13 cellular contexts compared by ENCODE assay signal in the genomic region with DNA sequence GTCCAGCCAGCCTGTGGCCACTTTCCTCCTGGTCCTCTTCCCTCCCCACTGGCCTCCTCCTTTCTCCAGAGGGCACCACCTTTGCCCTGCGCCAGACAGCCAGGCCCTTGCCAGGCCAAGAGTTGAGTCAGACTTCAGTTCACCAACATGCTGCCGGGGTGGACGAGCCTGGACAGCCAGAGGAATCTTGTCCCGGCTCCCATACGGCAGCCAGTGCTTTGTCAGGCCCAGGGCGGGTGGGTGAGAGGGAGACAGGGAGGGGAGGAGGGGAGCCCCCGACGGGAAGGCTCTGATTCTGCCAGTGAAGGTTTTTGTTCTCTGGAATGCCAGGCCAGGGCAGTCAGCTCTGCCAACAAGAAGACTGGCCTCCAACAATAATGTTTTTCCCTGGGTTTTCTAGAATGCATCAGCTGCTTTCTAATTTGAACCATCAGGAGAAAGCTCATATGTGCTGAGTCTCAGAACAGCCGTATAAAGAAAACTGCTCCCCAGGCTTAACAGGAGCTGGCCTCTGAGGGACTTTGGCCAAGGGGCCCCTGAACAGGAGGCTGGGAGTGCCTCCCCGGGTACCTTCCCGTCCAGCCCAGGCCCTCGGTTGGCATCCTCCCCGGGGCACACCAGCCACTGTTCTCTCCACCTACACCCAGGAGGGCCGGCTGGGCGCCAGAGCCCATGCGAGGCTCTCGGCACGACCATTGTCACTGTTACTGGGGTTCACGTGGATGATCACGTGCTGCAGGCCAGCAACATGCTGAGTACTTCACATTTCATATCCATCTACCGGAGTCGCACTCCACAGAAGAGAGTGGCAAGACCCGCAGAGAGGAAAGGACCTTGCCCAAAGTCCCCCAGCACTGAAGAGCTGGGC. TPM values are rescaled to one million over a fixed set of nuclear protein-coding genes. Genes with fewer than 3 reads are reported as not detected.
DNase-seq lines count a peak whose midpoint lies in the region; TF ChIP-seq lines count a peak whose summit lies in the region.
"Had no signal": no experiment of that assay in that cellular context is flagged by ENCODE, and none has a peak within 500 bp of the region (broad histone marks: within the 10 kb centered on the region; RNA-seq: fewer than 3 reads in every experiment).

No MANE protein-coding gene starts in this region.

- H3K9ac ChIP-seq in skeletal muscle satellite cell (ENCODE audit: low read depth, low read length) = peak overlapping the region; percentile 60

- WGBS in spleen, 5 donors = 88 to 94% (median 91%) methylated on average over 14 to 23 of the region's 23 CpGs

- intact Hi-C loops in spleen (cut with DNase I; ENCODE audit: low total_unique reads) = no loop called here

- TF ChIP-seq POLR2A in spleen (IDR thresholded peaks at IDR 0.05) = no peak

- H3K4me1 ChIP-seq in skeletal muscle satellite cell (ENCODE audit: control insufficient read depth, insufficient read depth, low read length) (peaks cover 20% of the 10 kb centered on the region), spleen (peaks cover 11 to 57% (median 38%) of the 10 kb centered on the region in 6 donors)

- H3K4me2 ChIP-seq in skeletal muscle satellite cell (ENCODE audit: low read length) = peak overlapping the region; percentile 31

- H3K36me3 ChIP-seq in skeletal muscle satellite cell (ENCODE audit: insufficient read depth, low read length) = no peaks in the 10 kb centered on the region
- no peaks in the 10 kb centered on the region for H3K36me3 ChIP-seq in spleen
- H3K36me3 ChIP-seq: stomach had no signal

- H3K9me3 ChIP-seq in skeletal muscle satellite cell (replicated peaks; ENCODE audit: low read length) (no peaks in the 10 kb centered on the region), spleen (no peaks in the 10 kb centered on the region)
- H3K9me3 ChIP-seq: stomach had no signal

- H3K4me3 ChIP-seq in skeletal muscle satellite cell (ENCODE audit: low read length) = no peak overlapping the region
- H3K4me3 ChIP-seq in spleen = no peak overlapping the region
- H3K4me3 ChIP-seq: stomach had no signal

- DNase-seq in EH (ENCODE audit: low read depth) (peak; percentile 30), RPMI7951 (ENCODE audit: low read depth) (peak; percentile 46), fibroblast of peridontal ligament (ENCODE audit: extremely low read depth) (peak; percentile 82), spleen (no peak), iPS-NIHi7 (ENCODE audit: extremely low spot score) (no peak), NCI-H2081 treated with DMSO at 0.1 percent for 48 hours (lab: John Stamatoyannopoulos, UW) (no peak)
- DNase-seq: HCEC 1CT, NCI-H146, stomach had no signal

- H3K27me3 ChIP-seq in skeletal muscle satellite cell (ENCODE audit: control insufficient read depth, insufficient read depth, low read length) = no peaks in the 10 kb centered on the region
- H3K27me3 ChIP-seq in spleen (replicated peaks in 1 of 7) = no peaks in the 10 kb centered on the region

- no peak overlapping the region for H3K27ac ChIP-seq in spleen

- no peak for TF ChIP-seq CTCF in spleen (IDR thresholded peaks at IDR 0.05 in 8 of 11, conservative IDR thresholded peaks at IDR 0.05 in 3 of 11)

RNA-seq across cellular contexts. Expression of a gene that starts 28.6 kb away (rescaled TPM):
- total RNA-seq in RPMI7951 (2014; rRNA removed; shearing (Covaris generic)) = 3.1 and 4.1 TPM in 2 replicates
- 13.2 and 25.1 TPM in 2 replicates for total RNA-seq in skeletal muscle satellite cell (2012; rRNA removed)
- total RNA-seq in spleen = 1 to 10 TPM in 3 of 7 donors, under 1 TPM in 2, not detected in 2; 0.32 to 3.2 (median 2.3) TPM
- under 1 TPM; 0.21 to 0.77 (median 0.24) TPM for polyA plus RNA-seq in spleen
- polyA plus RNA-seq: IgD-negative memory B cell had no signal

RNA-seq across cellular contexts. Expression of a gene that starts 48.7 kb away (rescaled TPM):
- total RNA-seq in RPMI7951 (2014; rRNA removed; shearing (Covaris generic)) = not detected in 2 replicates
- not detected in 2 replicates for total RNA-seq in skeletal muscle satellite cell (2012; rRNA removed)
- total RNA-seq in spleen = 10 to 100 TPM in 2 of 7 donors, 1 to 10 TPM in 5; 2.1 to 16.8 (median 4.5) TPM
- polyA plus RNA-seq in spleen = 1 to 10 TPM; 1.2 to 2.1 (median 1.7) TPM
- total RNA-seq: lung microvascular endothelial cell, pulmonary artery endothelial cell had no signal

Comparison
In these comparisons a context has a peak if more than half of its experiments do, and no peak if none do; other contexts are left out.
1. DNase-seq: peak in EH (single experiment), RPMI7951 (single experiment) and fibroblast of peridontal ligament (single experiment); none in spleen (single experiment), iPS-NIHi7 (single experiment) and NCI-H2081 treated with DMSO at 0.1 percent for 48 hours (single experiment).